ENCODE assay signal across 13 cellular contexts in genomic region chr5:32805966-32806626, GRCh38.
DNase-seq lines count a peak whose midpoint lies in the region; ATAC-seq and TF ChIP-seq lines count a peak whose summit lies in the region.
"Had no signal": no experiment of that assay in that cellular context is flagged by ENCODE, and none has a peak within 500 bp of the region (broad histone marks: within the 10 kb centered on the region; RNA-seq: fewer than 3 reads in every experiment).

No MANE protein-coding gene starts in this region.

- CTCF ChIA-PET in SK-N-SH (lab: Yijun Ruan, JAX) = no interaction called here

- peaks cover 41% of the 10 kb centered on the region for H3K4me1 ChIP-seq in GM23248 (ENCODE audit: insufficient read depth)
- H3K4me1 ChIP-seq in SK-N-SH (ENCODE audit: control insufficient read depth in 1 of 2, insufficient read depth in 2 of 2, low read depth in 1 of 2, low read length in 1 of 2) = 0 out of 4 replicates have a peak, but pooled peaks cover 0 to 5% of the 10 kb centered on the region in 2 experiments
- peaks cover 8% of the 10 kb centered on the region for H3K4me1 ChIP-seq in foreskin keratinocyte
- H3K4me1 ChIP-seq in smooth muscle cell (ENCODE audit: low read depth) = no peaks in the 10 kb centered on the region

- in situ Hi-C loops in GM23248 (cut with MboI) = no loop called here

- peaks cover 23% of the 10 kb centered on the region for H3F3A ChIP-seq in GM23248 (ENCODE audit: insufficient read depth)
- peaks cover 48% of the 10 kb centered on the region for H3F3A ChIP-seq in SK-N-SH (replicated peaks; ENCODE audit: insufficient read depth)
- peaks cover 12% of the 10 kb centered on the region for H3F3A ChIP-seq in smooth muscle cell (ENCODE audit: low read depth)

- TF ChIP-seq EP300 in SK-N-SH (IDR thresholded peaks at IDR 0.05; ENCODE audit: borderline replicate concordance in 1 of 2, low read depth in 1 of 2, low read length in 1 of 2) = no peak; a peak in 1 of 4 replicates

- H3K79me2 ChIP-seq in GM23248 (ENCODE audit: insufficient read depth) (no peaks in the 10 kb centered on the region), SK-N-SH (ENCODE audit: insufficient read depth) (no peaks in the 10 kb centered on the region), smooth muscle cell (ENCODE audit: low read depth) (no peaks in the 10 kb centered on the region)

- ATAC-seq in foreskin keratinocyte (peak; percentile 95), HG03097 (IDR thresholded peaks at IDR 0.05; ENCODE audit: low FRiP score, unreplicated experiment) (no peak), HG02973 (IDR thresholded peaks at IDR 0.05; ENCODE audit: unreplicated experiment) (no peak)

- H3K36me3 ChIP-seq in GM23248 (ENCODE audit: low read depth) (no peaks in the 10 kb centered on the region), SK-N-SH (replicated peaks in 1 of 2; ENCODE audit: control insufficient read depth in 1 of 2, insufficient read depth in 2 of 2, low read length in 1 of 2) (no peaks in the 10 kb centered on the region), smooth muscle cell (ENCODE audit: low read depth) (no peaks in the 10 kb centered on the region)
- H3K36me3 ChIP-seq: heart right ventricle had no signal

- DNase-seq in GM23248 (peak; percentile 94), SK-N-SH (no peak), foreskin keratinocyte (peak; percentile 47 to 78), smooth muscle cell (lab: John Stamatoyannopoulos, UW; ENCODE audit: unreplicated experiment) (no peak), NCI-H128 (lab: John Stamatoyannopoulos, UW; ENCODE audit: unreplicated experiment) (no peak), HuH-7.5 (ENCODE audit: low spot score) (no peak)
- DNase-seq: DND-41, heart right ventricle, MM.1S, NCI-H82, small intestine had no signal

- H3K9me3 ChIP-seq in GM23248 (ENCODE audit: low read depth) (no peaks in the 10 kb centered on the region), SK-N-SH (0 out of 2 replicates have a peak, but pooled peaks cover 5% of the 10 kb centered on the region), smooth muscle cell (replicated peaks; ENCODE audit: low read depth) (no peaks in the 10 kb centered on the region)

- H3K27me3 ChIP-seq in GM23248 (replicated peaks; ENCODE audit: insufficient read depth) (no peaks in the 10 kb centered on the region), SK-N-SH (ENCODE audit: insufficient read depth) (no peaks in the 10 kb centered on the region), foreskin keratinocyte (no peaks in the 10 kb centered on the region), smooth muscle cell (ENCODE audit: low read depth) (no peaks in the 10 kb centered on the region)
- H3K27me3 ChIP-seq: heart right ventricle had no signal

- POLR2A ChIA-PET in SK-N-SH (lab: Yijun Ruan, JAX) = no interaction called here

- peak overlapping the region; percentile 69 for H3K4me2 ChIP-seq in GM23248 (ENCODE audit: unreplicated experiment)
- H3K4me2 ChIP-seq in SK-N-SH = peak overlapping the region; percentile 76
- H3K4me2 ChIP-seq in smooth muscle cell = peak overlapping the region; percentile 66

- TF ChIP-seq CTCF in SK-N-SH (IDR thresholded peaks at IDR 0.05) = no peak
- TF ChIP-seq CTCF in foreskin keratinocyte (conservative IDR thresholded peaks at IDR 0.05) = no peak
- TF ChIP-seq CTCF in smooth muscle cell (IDR thresholded peaks at IDR 0.05; ENCODE audit: borderline replicate concordance, insufficient read depth, poor library complexity, severe bottlenecking) = no peak

- peak overlapping the region; percentile 72 for H2AFZ ChIP-seq in GM23248
- H2AFZ ChIP-seq in SK-N-SH (ENCODE audit: low read depth) = peak overlapping the region; percentile 91
- peak overlapping the region; percentile 28 for H2AFZ ChIP-seq in smooth muscle cell (ENCODE audit: low read depth)

- peak overlapping the region; percentile 95 for H3K27ac ChIP-seq in GM23248
- H3K27ac ChIP-seq in SK-N-SH (ENCODE audit: low read depth in 2 of 2, low read length in 1 of 2) = peak overlapping the region in 1 of 2 experiments; percentile 98; a peak in 2 of 4 replicates
- H3K27ac ChIP-seq in foreskin keratinocyte = no peak overlapping the region
- H3K27ac ChIP-seq in smooth muscle cell (ENCODE audit: low read depth) = peak overlapping the region; percentile 88
- H3K27ac ChIP-seq: heart right ventricle had no signal

- TF ChIP-seq RAD21 in SK-N-SH (IDR thresholded peaks at IDR 0.05; ENCODE audit: low read length) = no peak

- no peaks in the 10 kb centered on the region for H4K20me1 ChIP-seq in GM23248 (ENCODE audit: insufficient read depth)
- no peaks in the 10 kb centered on the region for H4K20me1 ChIP-seq in SK-N-SH (ENCODE audit: insufficient read depth)
- H4K20me1 ChIP-seq in smooth muscle cell (ENCODE audit: low read depth) = no peaks in the 10 kb centered on the region

- H3K9ac ChIP-seq in GM23248 (peak overlapping the region; percentile 78), SK-N-SH (peak overlapping the region; percentile 77), smooth muscle cell (ENCODE audit: low read depth) (peak overlapping the region; percentile 56)

- WGBS in GM23248 (ENCODE audit: low coverage in 1 of 2, low lambda C conversion rate in 2 of 2, missing lambda C conversion rate in 2 of 2), 2 experiments = 3 to 4% methylated on average over 6 of the region's 6 CpGs
- 1% methylated on average over 6 of the region's 6 CpGs for WGBS in SK-N-SH (ENCODE audit: low lambda C conversion rate)
- 19% methylated on average over 6 of the region's 6 CpGs for WGBS in smooth muscle cell (ENCODE audit: low lambda C conversion rate)

- H3K9me2 ChIP-seq in GM23248 (ENCODE audit: insufficient read depth) = no peaks in the 10 kb centered on the region
- no peaks in the 10 kb centered on the region for H3K9me2 ChIP-seq in SK-N-SH

- peak overlapping the region; percentile 56 for H3K4me3 ChIP-seq in GM23248
- peak overlapping the region in 1 of 2 experiments; percentile 42; a peak in 1 of 4 replicates for H3K4me3 ChIP-seq in SK-N-SH (ENCODE audit: low read depth in 2 of 2, low read length in 1 of 2)
- H3K4me3 ChIP-seq in smooth muscle cell = no peak overlapping the region
- H3K4me3 ChIP-seq: heart right ventricle had no signal

TF ChIP-seq in SK-N-SH, 30 proteins besides CTCF, POLR2A, EP300 and RAD21 (continues in another document):
- TF ChIP-seq FOSL2 (IDR thresholded peaks at IDR 0.05; ENCODE audit: borderline replicate concordance, low read depth) (peak; percentile 73; the same call in 1 of the 2 replicates), SMC3 (IDR thresholded peaks at IDR 0.05; ENCODE audit: low read depth, low read length) (no peak), CHD2 (IDR thresholded peaks at IDR 0.05; ENCODE audit: low read length, partially characterized antibody) (no peak), ZBTB33 (IDR thresholded peaks at IDR 0.05; ENCODE audit: borderline replicate concordance, low read depth) (no peak), EZH2phosphoT487 (IDR thresholded peaks at IDR 0.05; ENCODE audit: borderline replicate concordance, low read depth) (no peak), MEF2A (IDR thresholded peaks at IDR 0.05; ENCODE audit: borderline replicate concordance, low read depth) (no peak), JUND (IDR thresholded peaks at IDR 0.05) (peak; percentile 76), POLR2AphosphoS5 (IDR thresholded peaks at IDR 0.05; ENCODE audit: low read depth, low read length) (no peak), NFIC (IDR thresholded peaks at IDR 0.05; ENCODE audit: borderline replicate concordance) (0 out of 2 replicates have a peak, but pooled peaks have one; percentile 11), NRF1 (IDR thresholded peaks at IDR 0.05; ENCODE audit: low read depth, low read length) (no peak), FOXM1 (IDR thresholded peaks at IDR 0.05; ENCODE audit: low read depth) (no peak), YY1 (IDR thresholded peaks at IDR 0.05; ENCODE audit: low read depth) (peak; percentile 19; the same call in 1 of the 2 replicates), SIN3A (IDR thresholded peaks at IDR 0.05; ENCODE audit: borderline replicate concordance, low read depth, low read length) (no peak), GATA2 (CRISPR knock-in tag; IDR thresholded peaks at IDR 0.05) (no peak), TCF12 (IDR thresholded peaks at IDR 0.05) (peak; percentile 38), USF1 (IDR thresholded peaks at IDR 0.05; ENCODE audit: borderline replicate concordance, low read depth) (no peak), ELF1 (IDR thresholded peaks at IDR 0.05) (no peak), TAF1 (IDR thresholded peaks at IDR 0.05; ENCODE audit: borderline replicate concordance, low read depth, low read length) (no peak), USF2 (IDR thresholded peaks at IDR 0.05; ENCODE audit: borderline replicate concordance, low read depth, low read length) (no peak), RCOR1 (IDR thresholded peaks at IDR 0.05; ENCODE audit: low read length) (no peak)

Comparison
In these comparisons a context has a peak if more than half of its experiments do, and no peak if none do; other contexts are left out.
1. DNase-seq: peak in GM23248 (single experiment) and foreskin keratinocyte (2 of 2); none in SK-N-SH (single experiment), smooth muscle cell (single experiment), NCI-H128 (single experiment) and HuH-7.5 (single experiment).
2. H2AFZ ChIP-seq: peak in every context shown above with its lines; median percentile 91 in SK-N-SH; 72 in GM23248; 28 in smooth muscle cell.
3. Peak in every context shown above with its lines, with median percentiles within 50 percentile points of each other: H3K4me2 ChIP-seq and H3K9ac ChIP-seq.